Comparison of ENCODE assay signal across 8 cellular contexts in the genomic region with DNA sequence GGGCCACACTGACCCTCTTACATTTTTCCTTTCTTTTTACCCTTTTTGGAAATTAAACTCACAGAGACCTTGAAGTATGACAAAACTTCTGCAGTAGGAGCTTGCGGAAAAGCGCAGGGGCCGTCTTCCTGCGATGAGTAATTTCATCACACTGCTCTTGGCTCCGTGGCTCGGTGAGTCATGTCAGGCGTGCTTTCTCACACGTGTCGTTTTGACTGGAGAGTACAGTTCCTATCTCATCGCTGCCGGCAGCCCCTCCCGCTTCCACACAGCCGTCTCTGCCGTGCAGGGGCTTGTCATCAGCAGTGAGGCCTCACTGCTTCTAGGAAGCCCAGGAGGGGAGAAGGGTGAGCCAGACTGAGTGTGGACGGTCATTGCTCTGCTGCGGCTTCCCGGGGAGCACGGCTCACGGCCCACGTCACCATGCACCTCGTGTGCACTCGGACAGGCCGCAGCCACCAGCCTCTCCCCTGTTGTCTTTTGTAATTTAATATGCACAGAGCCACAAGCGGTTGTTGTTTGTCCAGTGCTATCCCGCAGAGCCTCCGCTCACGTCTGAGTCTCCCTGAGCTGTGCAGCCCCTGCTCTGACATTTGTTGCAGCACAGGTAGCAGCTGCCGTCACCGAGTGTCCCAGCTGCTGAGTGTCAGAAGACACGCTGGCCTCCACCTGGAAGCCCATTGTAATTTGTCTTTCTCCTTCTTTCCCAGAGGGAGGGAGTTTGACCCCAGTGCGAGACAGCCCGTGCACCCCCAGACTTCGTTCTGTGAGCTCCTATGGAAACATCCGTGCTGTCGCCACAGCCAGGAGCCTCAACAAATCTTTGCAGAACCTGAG.
DNase-seq lines count a peak whose midpoint lies in the region; ATAC-seq and TF ChIP-seq lines count a peak whose summit lies in the region.

No MANE protein-coding gene starts in this region.

- H3K4me3 ChIP-seq in WI38 (ENCODE audit: low read depth, low read length) (peak overlapping the region; percentile 44), mesodermal cell (ENCODE audit: extremely low read depth, insufficient read depth, low read length, poor library complexity, severe bottlenecking) (no peak overlapping the region)

- peaks cover 58% of the 10 kb centered on the region for H3K36me3 ChIP-seq in mesodermal cell (ENCODE audit: control insufficient read depth, insufficient read depth, low read length)

- no peaks in the 10 kb centered on the region for H3K9me3 ChIP-seq in mesodermal cell (ENCODE audit: control insufficient read depth, low read length)

- ATAC-seq in GM21447 (IDR thresholded peaks at IDR 0.05; ENCODE audit: unreplicated experiment), result peak; percentile 77

- DNase-seq in Ammon's horn (ENCODE audit: low spot score), result peak; percentile 83
- DNase-seq in LoVo (ENCODE audit: low spot score), result peak; percentile 29
- peak; percentile 96 for DNase-seq in brain pericyte (ENCODE audit: low read depth, low spot score)
- peak; percentile 55 to 88 for DNase-seq in stimulated activated CD8-positive, alpha-beta memory T cell treated with anti-CD3 and anti-CD28 coated beads, Interleukin-15, amount 100 ng/mL, for 4 hours (ENCODE audit: low read depth in 2 of 2)
- no peak for DNase-seq in DMS153 (lab: John Stamatoyannopoulos, UW)

- H3K4me1 ChIP-seq in mesodermal cell (ENCODE audit: control insufficient read depth, insufficient read depth, low read length, poor library complexity, severe bottlenecking), result peaks cover 28% of the 10 kb centered on the region

- WGBS in mesodermal cell (ENCODE audit: insufficient coverage in 2 of 2), 2 experiments, result 87 to 95% methylated on average over 24 to 34 of the region's 35 CpGs

- peak overlapping the region; percentile 97 for H3K27ac ChIP-seq in mesodermal cell (ENCODE audit: low read depth, low read length, severe bottlenecking)

- TF ChIP-seq CTCF in WI38 (IDR thresholded peaks at IDR 0.05; ENCODE audit: low read depth, low read length), result no peak
